ENCODE assay signal across 11 cellular contexts in genomic region chr22:32623943-32624342, GRCh38.
DNase-seq lines count a peak whose midpoint lies in the region; ATAC-seq and TF ChIP-seq lines count a peak whose summit lies in the region.
"Had no signal": no experiment of that assay in that cellular context is flagged by ENCODE, and none has a peak within 500 bp of the region (broad histone marks: within the 10 kb centered on the region; RNA-seq: fewer than 3 reads in every experiment).

No MANE protein-coding gene starts in this region.

- peaks cover 0 to 4% (median 0%) of the 10 kb centered on the region in 3 donors for H3K9me3 ChIP-seq in gastrocnemius medialis
- H3K9me3 ChIP-seq in endodermal cell (ENCODE audit: control insufficient read depth, low read length): peaks cover 8% of the 10 kb centered on the region

- H3K27ac ChIP-seq in gastrocnemius medialis (peak overlapping the region; percentile 73 to 88 (median 82)), endodermal cell (ENCODE audit: low read depth, low read length) (no peak overlapping the region)

- H3K36me3 ChIP-seq in gastrocnemius medialis: no peaks in the 10 kb centered on the region
- H3K36me3 ChIP-seq in endodermal cell (ENCODE audit: control insufficient read depth, insufficient read depth, low read length): no peaks in the 10 kb centered on the region

- TF ChIP-seq CTCF in gastrocnemius medialis (IDR thresholded peaks at IDR 0.05 in 4 of 5, conservative IDR thresholded peaks at IDR 0.05 in 1 of 5): no peak
- TF ChIP-seq CTCF in endodermal cell (conservative IDR thresholded peaks at IDR 0.05): no peak

- intact Hi-C loops in gastrocnemius medialis (cut with DNase I; ENCODE audit: low total_unique reads): loop anchor here (5.0 kb wide), 1 partner anchor 73 kb away; no protein-coding TSS in a partner anchor

- H3K27me3 Mint-ChIP-seq in endodermal cell (ENCODE audit: insufficient read depth): peaks cover 14% of the 10 kb centered on the region

- no peak overlapping the region for H3K27ac Mint-ChIP-seq in endodermal cell
- H3K27ac Mint-ChIP-seq: activated naive CD8-positive, alpha-beta T cell treated with anti-CD3 and anti-CD28 coated beads, Interleukin-2, amount 10 ng/mL, durations not matched to agents 7 days and 5 days; CD14-positive monocyte; WTC11 had no signal

- peaks cover 1% of the 10 kb centered on the region for H3K36me3 Mint-ChIP-seq in endodermal cell (ENCODE audit: low read depth)
- H3K36me3 Mint-ChIP-seq: activated naive CD8-positive, alpha-beta T cell treated with anti-CD3 and anti-CD28 coated beads, Interleukin-2, amount 10 ng/mL, durations not matched to agents 7 days and 5 days; CD14-positive monocyte had no signal

- H3K9me3 Mint-ChIP-seq in endodermal cell: peaks cover 4% of the 10 kb centered on the region

- peak; percentile 41 to 60 for ATAC-seq in gastrocnemius medialis
- ATAC-seq in HG02678 (IDR thresholded peaks at IDR 0.05; ENCODE audit: unreplicated experiment): no peak
- ATAC-seq: WTC11 had no signal

- peak; percentile 84 for DNase-seq in EL
- DNase-seq in brain pericyte (ENCODE audit: low read depth, low spot score): peak; percentile 68
- peak; percentile 6 for DNase-seq in kidney tubule cell (ENCODE audit: low spot score)
- peak; percentile 47 to 71 for DNase-seq in gastrocnemius medialis
- no peak for DNase-seq in NCI-H226
- DNase-seq in endodermal cell: no peak
- no peak for DNase-seq in activated CD4-positive, alpha-beta T cell treated with anti-CD3 and anti-CD28 coated beads, Interleukin-2, amount 50 U/mL, for 4 hours
- DNase-seq: activated naive CD8-positive, alpha-beta T cell treated with anti-CD3 and anti-CD28 coated beads, Interleukin-2, amount 10 ng/mL, durations not matched to agents 7 days and 5 days had no signal

- no peak overlapping the region for H3K4me3 ChIP-seq in gastrocnemius medialis
- no peak overlapping the region for H3K4me3 ChIP-seq in endodermal cell (ENCODE audit: low read length)

- H3K4me3 Mint-ChIP-seq in endodermal cell: no peak overlapping the region
- H3K4me3 Mint-ChIP-seq: activated naive CD8-positive, alpha-beta T cell treated with anti-CD3 and anti-CD28 coated beads, Interleukin-2, amount 10 ng/mL, durations not matched to agents 7 days and 5 days; CD14-positive monocyte; WTC11 had no signal

- peaks cover 14% of the 10 kb centered on the region for H3K4me1 Mint-ChIP-seq in endodermal cell

- 93 to 94% methylated on average over 5 to 7 of the region's 7 CpGs for WGBS in endodermal cell (ENCODE audit: insufficient coverage in 1 of 2, insufficient read length in 1 of 2), 2 experiments

- H3K4me1 ChIP-seq in gastrocnemius medialis: peaks cover 38 to 61% of the 10 kb centered on the region in 2 donors
- peaks cover 7% of the 10 kb centered on the region for H3K4me1 ChIP-seq in endodermal cell (ENCODE audit: control insufficient read depth, insufficient read depth, low read length)

- H3K9ac ChIP-seq in endodermal cell (ENCODE audit: extremely low read depth, low read length, poor library complexity, severe bottlenecking): no peak overlapping the region

- H3K27me3 ChIP-seq in gastrocnemius medialis (no peaks in the 10 kb centered on the region), endodermal cell (ENCODE audit: control insufficient read depth, insufficient read depth, low read length, poor library complexity, severe bottlenecking) (no peaks in the 10 kb centered on the region)

- in situ Hi-C loops in gastrocnemius medialis (cut with MboI; ENCODE audit: low sequenced_read_pairs in 4 of 4): no loop called here

- TF ChIP-seq POLR2A in gastrocnemius medialis (IDR thresholded peaks at IDR 0.05): no peak

Comparison
In these comparisons a context has a peak if more than half of its experiments do, and no peak if none do; other contexts are left out.
1. DNase-seq: peak in EL (single experiment), brain pericyte (single experiment), kidney tubule cell (single experiment) and gastrocnemius medialis (2 of 2); none in NCI-H226 (single experiment), endodermal cell (single experiment) and activated CD4-positive, alpha-beta T cell treated with anti-CD3 and anti-CD28 coated beads, Interleukin-2, amount 50 U/mL, for 4 hours (0 of 2).